In the genomic region with DNA sequence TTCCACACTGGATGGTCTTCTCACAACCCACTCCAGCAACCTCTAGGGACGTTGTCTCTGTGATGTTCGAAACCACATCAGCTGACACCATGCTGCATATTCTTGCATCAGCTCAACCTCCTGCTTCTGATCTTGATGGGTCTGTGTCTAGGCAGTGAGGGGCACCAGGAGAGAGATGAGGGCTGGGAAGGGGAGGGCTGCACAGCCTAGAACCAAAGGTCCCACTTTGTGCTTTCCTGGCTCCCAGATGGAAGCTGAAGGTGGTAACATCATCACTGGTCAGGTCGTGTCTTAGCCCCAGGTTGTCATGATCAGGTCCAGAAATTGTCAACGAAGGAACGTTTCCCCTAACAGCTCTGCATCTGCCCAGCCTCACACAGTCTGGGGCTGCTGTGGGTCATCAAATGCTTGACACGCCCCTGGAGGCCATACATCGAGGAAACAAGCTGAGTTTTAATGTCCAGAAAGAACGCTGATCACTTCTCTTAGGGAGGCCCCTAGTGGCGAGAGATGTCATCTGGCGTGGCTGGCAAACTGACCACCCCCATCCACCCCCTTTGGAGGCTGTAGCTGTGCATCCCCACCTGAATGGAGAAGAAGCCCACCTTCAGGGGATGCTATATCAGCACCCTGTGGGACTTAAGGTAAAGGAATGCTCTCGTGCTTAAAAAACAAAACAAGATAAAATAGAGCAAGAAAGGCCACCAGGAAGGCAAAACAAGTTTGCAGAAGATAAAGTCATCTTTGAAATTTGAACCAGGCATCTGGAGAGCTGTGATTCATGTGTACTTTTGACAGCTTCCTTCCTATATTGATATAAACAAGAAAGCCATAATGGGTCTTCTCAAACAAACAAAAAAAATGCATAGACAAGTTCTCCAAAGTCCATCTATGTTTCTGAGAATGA, we compare ENCODE assay signal across 1 cellular context.
A peak's percentile ranks its signal among the peaks of the same experiment; 100 is the strongest.
TF ChIP-seq lines count a peak whose summit lies in the region.

No MANE protein-coding gene starts in this region.

TF ChIP-seq in K562, 482 proteins besides CTCF, POLR2A, EP300 and RAD21 (continued from another document and continues in another):
- TF ChIP-seq, protein P1, sequence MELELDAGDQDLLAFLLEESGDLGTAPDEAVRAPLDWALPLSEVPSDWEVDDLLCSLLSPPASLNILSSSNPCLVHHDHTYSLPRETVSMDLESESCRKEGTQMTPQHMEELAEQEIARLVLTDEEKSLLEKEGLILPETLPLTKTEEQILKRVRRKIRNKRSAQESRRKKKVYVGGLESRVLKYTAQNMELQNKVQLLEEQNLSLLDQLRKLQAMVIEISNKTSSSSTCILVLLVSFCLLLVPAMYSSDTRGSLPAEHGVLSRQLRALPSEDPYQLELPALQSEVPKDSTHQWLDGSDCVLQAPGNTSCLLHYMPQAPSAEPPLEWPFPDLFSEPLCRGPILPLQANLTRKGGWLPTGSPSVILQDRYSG (tag; conservative IDR thresholded peaks at IDR 0.05; ENCODE audit: low read depth), result no peak
- TF ChIP-seq PTBP1 (IDR thresholded peaks at IDR 0.05; ENCODE audit: low read depth, low read length), result no peak
- TF ChIP-seq, protein P2, sequence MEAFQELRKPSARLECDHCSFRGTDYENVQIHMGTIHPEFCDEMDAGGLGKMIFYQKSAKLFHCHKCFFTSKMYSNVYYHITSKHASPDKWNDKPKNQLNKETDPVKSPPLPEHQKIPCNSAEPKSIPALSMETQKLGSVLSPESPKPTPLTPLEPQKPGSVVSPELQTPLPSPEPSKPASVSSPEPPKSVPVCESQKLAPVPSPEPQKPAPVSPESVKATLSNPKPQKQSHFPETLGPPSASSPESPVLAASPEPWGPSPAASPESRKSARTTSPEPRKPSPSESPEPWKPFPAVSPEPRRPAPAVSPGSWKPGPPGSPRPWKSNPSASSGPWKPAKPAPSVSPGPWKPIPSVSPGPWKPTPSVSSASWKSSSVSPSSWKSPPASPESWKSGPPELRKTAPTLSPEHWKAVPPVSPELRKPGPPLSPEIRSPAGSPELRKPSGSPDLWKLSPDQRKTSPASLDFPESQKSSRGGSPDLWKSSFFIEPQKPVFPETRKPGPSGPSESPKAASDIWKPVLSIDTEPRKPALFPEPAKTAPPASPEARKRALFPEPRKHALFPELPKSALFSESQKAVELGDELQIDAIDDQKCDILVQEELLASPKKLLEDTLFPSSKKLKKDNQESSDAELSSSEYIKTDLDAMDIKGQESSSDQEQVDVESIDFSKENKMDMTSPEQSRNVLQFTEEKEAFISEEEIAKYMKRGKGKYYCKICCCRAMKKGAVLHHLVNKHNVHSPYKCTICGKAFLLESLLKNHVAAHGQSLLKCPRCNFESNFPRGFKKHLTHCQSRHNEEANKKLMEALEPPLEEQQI (IDR thresholded peaks at IDR 0.05), result no peak
- TF ChIP-seq RBFOX2 (IDR thresholded peaks at IDR 0.05; ENCODE audit: low read depth, low read length), result no peak
- no peak for TF ChIP-seq GTF2E2 (tag; IDR thresholded peaks at IDR 0.05)
- TF ChIP-seq, protein P3, sequence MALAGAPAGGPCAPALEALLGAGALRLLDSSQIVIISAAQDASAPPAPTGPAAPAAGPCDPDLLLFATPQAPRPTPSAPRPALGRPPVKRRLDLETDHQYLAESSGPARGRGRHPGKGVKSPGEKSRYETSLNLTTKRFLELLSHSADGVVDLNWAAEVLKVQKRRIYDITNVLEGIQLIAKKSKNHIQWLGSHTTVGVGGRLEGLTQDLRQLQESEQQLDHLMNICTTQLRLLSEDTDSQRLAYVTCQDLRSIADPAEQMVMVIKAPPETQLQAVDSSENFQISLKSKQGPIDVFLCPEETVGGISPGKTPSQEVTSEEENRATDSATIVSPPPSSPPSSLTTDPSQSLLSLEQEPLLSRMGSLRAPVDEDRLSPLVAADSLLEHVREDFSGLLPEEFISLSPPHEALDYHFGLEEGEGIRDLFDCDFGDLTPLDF (CRISPR knock-in tag; IDR thresholded peaks at IDR 0.05), result no peak
- TF ChIP-seq GABPA (tag; conservative IDR thresholded peaks at IDR 0.05; ENCODE audit: low read depth), result no peak
- TF ChIP-seq TBL1XR1 (IDR thresholded peaks at IDR 0.05; ENCODE audit: low read length in 2 of 2), result no peak
- TF ChIP-seq, protein P4, sequence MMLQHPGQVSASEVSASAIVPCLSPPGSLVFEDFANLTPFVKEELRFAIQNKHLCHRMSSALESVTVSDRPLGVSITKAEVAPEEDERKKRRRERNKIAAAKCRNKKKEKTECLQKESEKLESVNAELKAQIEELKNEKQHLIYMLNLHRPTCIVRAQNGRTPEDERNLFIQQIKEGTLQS (IDR thresholded peaks at IDR 0.05), result peak; percentile 15; the same call in 1 of the 2 replicates
- TF ChIP-seq, protein P4 (CRISPR knock-in tag; conservative IDR thresholded peaks at IDR 0.05), result no peak
- TF ChIP-seq RCOR1 (IDR thresholded peaks at IDR 0.05; ENCODE audit: borderline replicate concordance in 1 of 2, low read depth in 2 of 2, low read length in 2 of 2), result no peak; a peak in 1 of 4 replicates
- TF ChIP-seq PHB (CRISPR knock-in tag; IDR thresholded peaks at IDR 0.05), result no peak
- TF ChIP-seq NFRKB (IDR thresholded peaks at IDR 0.05; ENCODE audit: low read depth), result no peak
- TF ChIP-seq, protein P5, sequence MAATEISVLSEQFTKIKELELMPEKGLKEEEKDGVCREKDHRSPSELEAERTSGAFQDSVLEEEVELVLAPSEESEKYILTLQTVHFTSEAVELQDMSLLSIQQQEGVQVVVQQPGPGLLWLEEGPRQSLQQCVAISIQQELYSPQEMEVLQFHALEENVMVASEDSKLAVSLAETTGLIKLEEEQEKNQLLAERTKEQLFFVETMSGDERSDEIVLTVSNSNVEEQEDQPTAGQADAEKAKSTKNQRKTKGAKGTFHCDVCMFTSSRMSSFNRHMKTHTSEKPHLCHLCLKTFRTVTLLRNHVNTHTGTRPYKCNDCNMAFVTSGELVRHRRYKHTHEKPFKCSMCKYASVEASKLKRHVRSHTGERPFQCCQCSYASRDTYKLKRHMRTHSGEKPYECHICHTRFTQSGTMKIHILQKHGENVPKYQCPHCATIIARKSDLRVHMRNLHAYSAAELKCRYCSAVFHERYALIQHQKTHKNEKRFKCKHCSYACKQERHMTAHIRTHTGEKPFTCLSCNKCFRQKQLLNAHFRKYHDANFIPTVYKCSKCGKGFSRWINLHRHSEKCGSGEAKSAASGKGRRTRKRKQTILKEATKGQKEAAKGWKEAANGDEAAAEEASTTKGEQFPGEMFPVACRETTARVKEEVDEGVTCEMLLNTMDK (IDR thresholded peaks at IDR 0.05; ENCODE audit: borderline replicate concordance, insufficient read depth, low read depth, low read length, poor library complexity, severe bottlenecking), result peak; percentile 46
- TF ChIP-seq POLR2G (IDR thresholded peaks at IDR 0.05; ENCODE audit: low read depth, low read length), result no peak
- TF ChIP-seq, protein P6, sequence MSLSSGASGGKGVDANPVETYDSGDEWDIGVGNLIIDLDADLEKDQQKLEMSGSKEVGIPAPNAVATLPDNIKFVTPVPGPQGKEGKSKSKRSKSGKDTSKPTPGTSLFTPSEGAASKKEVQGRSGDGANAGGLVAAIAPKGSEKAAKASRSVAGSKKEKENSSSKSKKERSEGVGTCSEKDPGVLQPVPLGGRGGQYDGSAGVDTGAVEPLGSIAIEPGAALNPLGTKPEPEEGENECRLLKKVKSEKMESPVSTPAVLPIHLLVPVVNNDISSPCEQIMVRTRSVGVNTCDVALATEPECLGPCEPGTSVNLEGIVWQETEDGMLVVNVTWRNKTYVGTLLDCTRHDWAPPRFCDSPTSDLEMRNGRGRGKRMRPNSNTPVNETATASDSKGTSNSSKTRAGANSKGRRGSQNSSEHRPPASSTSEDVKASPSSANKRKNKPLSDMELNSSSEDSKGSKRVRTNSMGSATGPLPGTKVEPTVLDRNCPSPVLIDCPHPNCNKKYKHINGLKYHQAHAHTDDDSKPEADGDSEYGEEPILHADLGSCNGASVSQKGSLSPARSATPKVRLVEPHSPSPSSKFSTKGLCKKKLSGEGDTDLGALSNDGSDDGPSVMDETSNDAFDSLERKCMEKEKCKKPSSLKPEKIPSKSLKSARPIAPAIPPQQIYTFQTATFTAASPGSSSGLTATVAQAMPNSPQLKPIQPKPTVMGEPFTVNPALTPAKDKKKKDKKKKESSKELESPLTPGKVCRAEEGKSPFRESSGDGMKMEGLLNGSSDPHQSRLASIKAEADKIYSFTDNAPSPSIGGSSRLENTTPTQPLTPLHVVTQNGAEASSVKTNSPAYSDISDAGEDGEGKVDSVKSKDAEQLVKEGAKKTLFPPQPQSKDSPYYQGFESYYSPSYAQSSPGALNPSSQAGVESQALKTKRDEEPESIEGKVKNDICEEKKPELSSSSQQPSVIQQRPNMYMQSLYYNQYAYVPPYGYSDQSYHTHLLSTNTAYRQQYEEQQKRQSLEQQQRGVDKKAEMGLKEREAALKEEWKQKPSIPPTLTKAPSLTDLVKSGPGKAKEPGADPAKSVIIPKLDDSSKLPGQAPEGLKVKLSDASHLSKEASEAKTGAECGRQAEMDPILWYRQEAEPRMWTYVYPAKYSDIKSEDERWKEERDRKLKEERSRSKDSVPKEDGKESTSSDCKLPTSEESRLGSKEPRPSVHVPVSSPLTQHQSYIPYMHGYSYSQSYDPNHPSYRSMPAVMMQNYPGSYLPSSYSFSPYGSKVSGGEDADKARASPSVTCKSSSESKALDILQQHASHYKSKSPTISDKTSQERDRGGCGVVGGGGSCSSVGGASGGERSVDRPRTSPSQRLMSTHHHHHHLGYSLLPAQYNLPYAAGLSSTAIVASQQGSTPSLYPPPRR (CRISPR knock-in tag; IDR thresholded peaks at IDR 0.05; ENCODE audit: borderline replicate concordance), result no peak
- TF ChIP-seq HNRNPUL1 (IDR thresholded peaks at IDR 0.05; ENCODE audit: low read length), result no peak
- TF ChIP-seq CTBP1 (IDR thresholded peaks at IDR 0.05; ENCODE audit: borderline replicate concordance), result peak; percentile 46
- no peak for TF ChIP-seq ZNF696 (CRISPR knock-in tag; conservative IDR thresholded peaks at IDR 0.05)
- no peak for TF ChIP-seq CSDE1 (IDR thresholded peaks at IDR 0.05)
- no peak for TF ChIP-seq KAT7 (CRISPR knock-in tag; IDR thresholded peaks at IDR 0.05; ENCODE audit: borderline replicate concordance)
- no peak for TF ChIP-seq ZNF263 (CRISPR knock-in tag; IDR thresholded peaks at IDR 0.05; ENCODE audit: borderline replicate concordance)
- TF ChIP-seq RAD51 (IDR thresholded peaks at IDR 0.05; ENCODE audit: borderline replicate concordance, low read depth), result no peak
- TF ChIP-seq, protein P7, sequence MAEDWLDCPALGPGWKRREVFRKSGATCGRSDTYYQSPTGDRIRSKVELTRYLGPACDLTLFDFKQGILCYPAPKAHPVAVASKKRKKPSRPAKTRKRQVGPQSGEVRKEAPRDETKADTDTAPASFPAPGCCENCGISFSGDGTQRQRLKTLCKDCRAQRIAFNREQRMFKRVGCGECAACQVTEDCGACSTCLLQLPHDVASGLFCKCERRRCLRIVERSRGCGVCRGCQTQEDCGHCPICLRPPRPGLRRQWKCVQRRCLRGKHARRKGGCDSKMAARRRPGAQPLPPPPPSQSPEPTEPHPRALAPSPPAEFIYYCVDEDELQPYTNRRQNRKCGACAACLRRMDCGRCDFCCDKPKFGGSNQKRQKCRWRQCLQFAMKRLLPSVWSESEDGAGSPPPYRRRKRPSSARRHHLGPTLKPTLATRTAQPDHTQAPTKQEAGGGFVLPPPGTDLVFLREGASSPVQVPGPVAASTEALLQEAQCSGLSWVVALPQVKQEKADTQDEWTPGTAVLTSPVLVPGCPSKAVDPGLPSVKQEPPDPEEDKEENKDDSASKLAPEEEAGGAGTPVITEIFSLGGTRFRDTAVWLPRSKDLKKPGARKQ (CRISPR knock-in tag; IDR thresholded peaks at IDR 0.05), result no peak
- TF ChIP-seq, protein P8, sequence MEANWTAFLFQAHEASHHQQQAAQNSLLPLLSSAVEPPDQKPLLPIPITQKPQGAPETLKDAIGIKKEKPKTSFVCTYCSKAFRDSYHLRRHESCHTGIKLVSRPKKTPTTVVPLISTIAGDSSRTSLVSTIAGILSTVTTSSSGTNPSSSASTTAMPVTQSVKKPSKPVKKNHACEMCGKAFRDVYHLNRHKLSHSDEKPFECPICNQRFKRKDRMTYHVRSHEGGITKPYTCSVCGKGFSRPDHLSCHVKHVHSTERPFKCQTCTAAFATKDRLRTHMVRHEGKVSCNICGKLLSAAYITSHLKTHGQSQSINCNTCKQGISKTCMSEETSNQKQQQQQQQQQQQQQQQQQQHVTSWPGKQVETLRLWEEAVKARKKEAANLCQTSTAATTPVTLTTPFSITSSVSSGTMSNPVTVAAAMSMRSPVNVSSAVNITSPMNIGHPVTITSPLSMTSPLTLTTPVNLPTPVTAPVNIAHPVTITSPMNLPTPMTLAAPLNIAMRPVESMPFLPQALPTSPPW (CRISPR knock-in tag; IDR thresholded peaks at IDR 0.05), result peak; percentile 28; the same call in 1 of the 2 replicates
- TF ChIP-seq, protein P9, sequence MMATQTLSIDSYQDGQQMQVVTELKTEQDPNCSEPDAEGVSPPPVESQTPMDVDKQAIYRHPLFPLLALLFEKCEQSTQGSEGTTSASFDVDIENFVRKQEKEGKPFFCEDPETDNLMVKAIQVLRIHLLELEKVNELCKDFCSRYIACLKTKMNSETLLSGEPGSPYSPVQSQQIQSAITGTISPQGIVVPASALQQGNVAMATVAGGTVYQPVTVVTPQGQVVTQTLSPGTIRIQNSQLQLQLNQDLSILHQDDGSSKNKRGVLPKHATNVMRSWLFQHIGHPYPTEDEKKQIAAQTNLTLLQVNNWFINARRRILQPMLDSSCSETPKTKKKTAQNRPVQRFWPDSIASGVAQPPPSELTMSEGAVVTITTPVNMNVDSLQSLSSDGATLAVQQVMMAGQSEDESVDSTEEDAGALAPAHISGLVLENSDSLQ (IDR thresholded peaks at IDR 0.05), result 0 out of 2 replicates have a peak, but pooled peaks have one; percentile 32
- no peak for TF ChIP-seq THRAP3 (IDR thresholded peaks at IDR 0.05; ENCODE audit: borderline replicate concordance)
- TF ChIP-seq TCFL5 (CRISPR knock-in tag; conservative IDR thresholded peaks at IDR 0.05), result no peak
- TF ChIP-seq ZNF589 (CRISPR knock-in tag; IDR thresholded peaks at IDR 0.05; ENCODE audit: low read depth), result 0 out of 2 replicates have a peak, but pooled peaks have one; percentile 46
- TF ChIP-seq, protein P10, sequence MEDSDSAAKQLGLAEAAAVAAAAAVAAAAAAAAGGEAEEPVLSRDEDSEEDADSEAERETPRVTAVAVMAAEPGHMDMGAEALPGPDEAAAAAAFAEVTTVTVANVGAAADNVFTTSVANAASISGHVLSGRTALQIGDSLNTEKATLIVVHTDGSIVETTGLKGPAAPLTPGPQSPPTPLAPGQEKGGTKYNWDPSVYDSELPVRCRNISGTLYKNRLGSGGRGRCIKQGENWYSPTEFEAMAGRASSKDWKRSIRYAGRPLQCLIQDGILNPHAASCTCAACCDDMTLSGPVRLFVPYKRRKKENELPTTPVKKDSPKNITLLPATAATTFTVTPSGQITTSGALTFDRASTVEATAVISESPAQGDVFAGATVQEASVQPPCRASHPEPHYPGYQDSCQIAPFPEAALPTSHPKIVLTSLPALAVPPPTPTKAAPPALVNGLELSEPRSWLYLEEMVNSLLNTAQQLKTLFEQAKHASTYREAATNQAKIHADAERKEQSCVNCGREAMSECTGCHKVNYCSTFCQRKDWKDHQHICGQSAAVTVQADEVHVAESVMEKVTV (CRISPR knock-in tag; IDR thresholded peaks at IDR 0.05), result peak; percentile 77
- no peak for TF ChIP-seq ZNF212 (CRISPR knock-in tag; IDR thresholded peaks at IDR 0.05)
- TF ChIP-seq ZFX (CRISPR knock-in tag; IDR thresholded peaks at IDR 0.05), result no peak
- TF ChIP-seq JUND (IDR thresholded peaks at IDR 0.05; ENCODE audit: borderline replicate concordance, low read depth, low read length), result peak; percentile 54; the same call in 1 of the 2 replicates
- no peak for TF ChIP-seq JUND (tag; IDR thresholded peaks at IDR 0.05; ENCODE audit: borderline replicate concordance, low read depth, low read length)
